ENCODE assay signal across 8 cellular contexts in genomic region chr10:72257051-72257892, GRCh38. TPM values are rescaled to one million over a fixed set of nuclear protein-coding genes. Genes with fewer than 3 reads are reported as not detected.
DNase-seq lines count a peak whose midpoint lies in the region; TF ChIP-seq lines count a peak whose summit lies in the region.

No MANE protein-coding gene starts in this region.

- H3K4me1 Mint-ChIP-seq in IgD-negative memory B cell (peaks cover 55 to 57% (median 55%) of the 10 kb centered on the region in 3 donors), brain (peaks cover 91% of the 10 kb centered on the region), neural progenitor cell (peaks cover 72% of the 10 kb centered on the region)

- no peaks in the 10 kb centered on the region for H4K20me1 ChIP-seq in neural progenitor cell (ENCODE audit: low read depth)
- H4K20me1 ChIP-seq in SK-N-SH (ENCODE audit: insufficient read depth), result no peaks in the 10 kb centered on the region

- DNase-seq in CMK (ENCODE audit: low read depth), result peak; percentile 90
- peak; percentile 74 for DNase-seq in neural progenitor cell (ENCODE audit: low spot score)
- no peak for DNase-seq in NCI-H510A treated with DMSO at 0.1 percent for 48 hours (lab: John Stamatoyannopoulos, UW)
- DNase-seq in NCI-H1436 treated with DMSO at 0.1 percent for 48 hours (lab: John Stamatoyannopoulos, UW), result no peak
- DNase-seq in SK-N-SH, result no peak
- no peak for DNase-seq in NCI-H2107 treated with DMSO at 0.1 percent for 48 hours (lab: John Stamatoyannopoulos, UW; ENCODE audit: unreplicated experiment)

- POLR2A ChIA-PET in SK-N-SH (lab: Yijun Ruan, JAX), result interaction anchor here (8.8 kb wide), 1 partner anchor 17 kb away, joined by 174 read pairs; the partner anchor contains the start of gene DDIT4

- no peak for TF ChIP-seq CTCF in brain (conservative IDR thresholded peaks at IDR 0.05)
- no peak for TF ChIP-seq CTCF in neural progenitor cell (IDR thresholded peaks at IDR 0.05)
- TF ChIP-seq CTCF in SK-N-SH (IDR thresholded peaks at IDR 0.05), result no peak

- peak overlapping the region in 3 of 4 donors; percentile 71 to 89 (median 72) for H3K4me3 Mint-ChIP-seq in IgD-negative memory B cell
- H3K4me3 Mint-ChIP-seq in brain, result peak overlapping the region in 3 of 5 experiments; percentile 20 to 65 (median 41)
- H3K4me3 Mint-ChIP-seq in neural progenitor cell, result peak overlapping the region; percentile 65

- TF ChIP-seq EP300 in SK-N-SH (IDR thresholded peaks at IDR 0.05; ENCODE audit: borderline replicate concordance in 1 of 2, low read depth in 1 of 2, low read length in 1 of 2), result no peak

- H3K27ac ChIP-seq in neural progenitor cell, result peak overlapping the region; percentile 90
- H3K27ac ChIP-seq in SK-N-SH (ENCODE audit: low read depth in 2 of 2, low read length in 1 of 2), result no peak overlapping the region

- peaks cover 70% of the 10 kb centered on the region for H3K4me1 ChIP-seq in neural progenitor cell
- peaks cover 22 to 33% of the 10 kb centered on the region in 2 experiments for H3K4me1 ChIP-seq in SK-N-SH (ENCODE audit: control insufficient read depth in 1 of 2, insufficient read depth in 2 of 2, low read depth in 1 of 2, low read length in 1 of 2)

- TF ChIP-seq RAD21 in SK-N-SH (IDR thresholded peaks at IDR 0.05; ENCODE audit: low read length), result no peak

- peaks cover 4% of the 10 kb centered on the region for H3K36me3 Mint-ChIP-seq in IgD-negative memory B cell
- no peaks in the 10 kb centered on the region for H3K36me3 Mint-ChIP-seq in brain
- H3K36me3 Mint-ChIP-seq in neural progenitor cell, result no peaks in the 10 kb centered on the region

- 83% methylated on average over 8 of the region's 8 CpGs for WGBS in SK-N-SH (ENCODE audit: low lambda C conversion rate)

- H3K27ac Mint-ChIP-seq in IgD-negative memory B cell, result peak overlapping the region; percentile 67 to 95 (median 95)
- peak overlapping the region; percentile 4 to 100 (median 99) for H3K27ac Mint-ChIP-seq in brain
- H3K27ac Mint-ChIP-seq in neural progenitor cell, result peak overlapping the region; percentile 98

- H3K79me2 ChIP-seq in neural progenitor cell (ENCODE audit: low read depth), result no peaks in the 10 kb centered on the region
- H3K79me2 ChIP-seq in SK-N-SH (ENCODE audit: insufficient read depth), result no peaks in the 10 kb centered on the region

- H3K9me3 Mint-ChIP-seq in IgD-negative memory B cell (no peaks in the 10 kb centered on the region), brain (peaks cover 0 to 2% (median 0%) of the 10 kb centered on the region in 5 experiments), neural progenitor cell (no peaks in the 10 kb centered on the region)

- no peak overlapping the region for H2AFZ ChIP-seq in neural progenitor cell (replicated peaks)
- H2AFZ ChIP-seq in SK-N-SH (ENCODE audit: low read depth), result no peak overlapping the region

- H3K27me3 Mint-ChIP-seq in IgD-negative memory B cell, result no peaks in the 10 kb centered on the region
- H3K27me3 Mint-ChIP-seq in brain, result peaks cover 8% of the 10 kb centered on the region
- H3K27me3 Mint-ChIP-seq in neural progenitor cell (ENCODE audit: insufficient read depth, low read depth), result peaks cover 9% of the 10 kb centered on the region

- H3K4me3 ChIP-seq in neural progenitor cell (no peak overlapping the region), SK-N-SH (ENCODE audit: low read depth in 2 of 2, low read length in 1 of 2) (no peak overlapping the region)

- H3K9me2 ChIP-seq in SK-N-SH, result no peaks in the 10 kb centered on the region

- H3K9ac ChIP-seq in neural progenitor cell (no peak overlapping the region), SK-N-SH (no peak overlapping the region)

- CTCF ChIA-PET in SK-N-SH (lab: Yijun Ruan, JAX), result no interaction called here

- H3K27me3 ChIP-seq in neural progenitor cell (no peaks in the 10 kb centered on the region), SK-N-SH (ENCODE audit: insufficient read depth) (no peaks in the 10 kb centered on the region)

- H3K36me3 ChIP-seq in neural progenitor cell (no peaks in the 10 kb centered on the region), SK-N-SH (replicated peaks in 1 of 2; ENCODE audit: control insufficient read depth in 1 of 2, insufficient read depth in 2 of 2, low read length in 1 of 2) (no peaks in the 10 kb centered on the region)

- H3F3A ChIP-seq in neural progenitor cell (ENCODE audit: low read depth), result peaks cover 69% of the 10 kb centered on the region
- no peaks in the 10 kb centered on the region for H3F3A ChIP-seq in SK-N-SH (replicated peaks; ENCODE audit: insufficient read depth)

- H3K4me2 ChIP-seq in neural progenitor cell, result peak overlapping the region; percentile 60
- H3K4me2 ChIP-seq in SK-N-SH, result no peak overlapping the region

- H3K9me3 ChIP-seq in neural progenitor cell (ENCODE audit: low read depth) (no peaks in the 10 kb centered on the region), SK-N-SH (no peaks in the 10 kb centered on the region)

TF ChIP-seq in SK-N-SH, 30 proteins besides CTCF, POLR2A, EP300 and RAD21:
- TF ChIP-seq USF2 (IDR thresholded peaks at IDR 0.05; ENCODE audit: borderline replicate concordance, low read depth, low read length) (no peak), CHD2 (IDR thresholded peaks at IDR 0.05; ENCODE audit: low read length, partially characterized antibody) (no peak), NRF1 (IDR thresholded peaks at IDR 0.05; ENCODE audit: low read depth, low read length) (no peak), USF1 (IDR thresholded peaks at IDR 0.05; ENCODE audit: borderline replicate concordance, low read depth) (no peak), REST (IDR thresholded peaks at IDR 0.05; ENCODE audit: low read depth, low read length) (no peak), NFIC (IDR thresholded peaks at IDR 0.05; ENCODE audit: borderline replicate concordance) (no peak), FOSL2 (IDR thresholded peaks at IDR 0.05; ENCODE audit: borderline replicate concordance, low read depth) (no peak), JUND (IDR thresholded peaks at IDR 0.05) (no peak)

RNA-seq across cellular contexts. Expression of gene DDIT4, which starts 16.5 kb away (rescaled TPM):
- polyA plus RNA-seq in IgD-negative memory B cell, result 79.9 TPM
- polyA plus RNA-seq in brain (ENCODE audit: insufficient read depth, low read depth, low replicate concordance), result 121 TPM
- 257 and 436 TPM in 2 replicates for total RNA-seq in neural progenitor cell (ENCODE audit: low replicate concordance)
- 24.9 and 30.4 TPM in 2 replicates for polyA plus RNA-seq in SK-N-SH (2012; rRNA removed)
- polyA plus RNA-seq in SK-N-SH (2012; cell fraction: cytosol; rRNA removed), result 19.5 and 19.9 TPM in 2 replicates
- polyA plus RNA-seq in SK-N-SH (2012; cell fraction: nucleus; rRNA removed), result 41.8 and 55.3 TPM in 2 replicates

RNA-seq across cellular contexts. Expression of gene ASCC1, which starts 41.2 kb away (rescaled TPM):
- polyA plus RNA-seq in IgD-negative memory B cell (24.8 TPM), brain (ENCODE audit: insufficient read depth, low read depth, low replicate concordance) (43.6 TPM), SK-N-SH (2012; rRNA removed) (15.0 and 19.5 TPM in 2 replicates)
- total RNA-seq in neural progenitor cell (ENCODE audit: low replicate concordance), result 41.8 and 49.5 TPM in 2 replicates
- polyA plus RNA-seq in SK-N-SH (2012; cell fraction: cytosol; rRNA removed), result 21.7 and 23.6 TPM in 2 replicates
- polyA plus RNA-seq in SK-N-SH (2012; cell fraction: nucleus; rRNA removed), result 9.3 and 14.7 TPM in 2 replicates

RNA-seq across cellular contexts. Expression of gene ANAPC16, which starts 41.5 kb away (rescaled TPM):
- polyA plus RNA-seq in IgD-negative memory B cell, result 426 TPM
- polyA plus RNA-seq in brain (ENCODE audit: insufficient read depth, low read depth, low replicate concordance), result 79.8 TPM
- 130 and 217 TPM in 2 replicates for total RNA-seq in neural progenitor cell (ENCODE audit: low replicate concordance)
- 45.2 and 65.7 TPM in 2 replicates for polyA plus RNA-seq in SK-N-SH (2012; rRNA removed)
- 81.1 and 87.8 TPM in 2 replicates for polyA plus RNA-seq in SK-N-SH (2012; cell fraction: cytosol; rRNA removed)
- polyA plus RNA-seq in SK-N-SH (2012; cell fraction: nucleus; rRNA removed), result 15.3 and 24.1 TPM in 2 replicates

Comparison
In these comparisons a context has a peak if more than half of its experiments do, and no peak if none do; other contexts are left out.
1. DNase-seq: peak in CMK (single experiment) and neural progenitor cell (single experiment); none in NCI-H510A treated with DMSO at 0.1 percent for 48 hours (single experiment), NCI-H1436 treated with DMSO at 0.1 percent for 48 hours (single experiment), SK-N-SH (single experiment) and NCI-H2107 treated with DMSO at 0.1 percent for 48 hours (single experiment).
2. Peak in every context shown above with its lines, with median percentiles within 50 percentile points of each other: H3K27ac Mint-ChIP-seq and H3K4me3 Mint-ChIP-seq.